ENCODE assay signal across 9 cellular contexts in genomic region chr19:18785179-18786124, GRCh38. TPM values are rescaled to one million over a fixed set of nuclear protein-coding genes. Genes with fewer than 3 reads are reported as not detected.
DNase-seq lines count a peak whose midpoint lies in the region; ATAC-seq and TF ChIP-seq lines count a peak whose summit lies in the region.
"Had no signal": no experiment of that assay in that cellular context is flagged by ENCODE, and none has a peak within 500 bp of the region (broad histone marks: within the 10 kb centered on the region; RNA-seq: fewer than 3 reads in every experiment).

No MANE protein-coding gene starts in this region.

- no peaks in the 10 kb centered on the region for H4K20me1 ChIP-seq in PC-3 (ENCODE audit: low read length)

- no peak overlapping the region for H2AFZ ChIP-seq in PC-3 (ENCODE audit: low read length)

- peak; percentile 69 for ATAC-seq in Right ventricle myocardium inferior
- peak; percentile 60 for ATAC-seq in PC-3
- ATAC-seq in GM21367 (IDR thresholded peaks at IDR 0.05; ENCODE audit: unreplicated experiment), result no peak
- no peak for ATAC-seq in GM21528 (IDR thresholded peaks at IDR 0.05; ENCODE audit: low FRiP score, unreplicated experiment)

- intact Hi-C loops in Right ventricle myocardium inferior (cut with DNase I), result no loop called here
- intact Hi-C loops in cardiac septum (cut with DNase I), result no loop called here
- intact Hi-C loops in PC-3 (cut with micrococcal nuclease), result no loop called here

- H3K9me2 ChIP-seq in PC-3 (replicated peaks; ENCODE audit: low read length), result no peaks in the 10 kb centered on the region

- peak overlapping the region; percentile 51; the same call in 1 of the 2 replicates for H3K4me2 ChIP-seq in PC-3 (ENCODE audit: low read length)

- no peaks in the 10 kb centered on the region for H3F3A ChIP-seq in PC-3 (ENCODE audit: low read length, unreplicated experiment)

- DNase-seq in Right ventricle myocardium inferior (ENCODE audit: missing footprints) (peak; percentile 87), cardiac septum (ENCODE audit: low spot score) (no peak), PC-3 (peak; percentile 66), activated T-helper 1 cell treated with Interleukin-2 at 50 U/mL for 16 hours (ENCODE audit: low read depth) (peak; percentile 30), fibroblast of villous mesenchyme (ENCODE audit: low read depth) (peak; percentile 78), retina (peak; percentile 70)

- no peak overlapping the region for H3K9ac ChIP-seq in PC-3 (ENCODE audit: low read length)

- H3K4me1 ChIP-seq in PC-3 (ENCODE audit: insufficient read depth, low read length), result no peaks in the 10 kb centered on the region

- POLR2A ChIA-PET in PC-3 (lab: Charles Lee; ENCODE audit: unreplicated experiment), result no interaction called here

- no peaks in the 10 kb centered on the region for H3K36me3 ChIP-seq in PC-3 (ENCODE audit: low read depth, low read length)

- CTCF ChIA-PET in PC-3 (lab: Charles Lee), result no interaction called here

- TF ChIP-seq CTCF in PC-3 (conservative IDR thresholded peaks at IDR 0.05; ENCODE audit: low read depth, low read length), result no peak
- TF ChIP-seq CTCF in fibroblast of villous mesenchyme (IDR thresholded peaks at IDR 0.05; ENCODE audit: insufficient read depth, low read depth, low read length), result no peak

- peaks cover 21% of the 10 kb centered on the region for H3K27me3 ChIP-seq in PC-3 (ENCODE audit: low read length)

- H3K27ac ChIP-seq in PC-3 (ENCODE audit: low read length), result no peak overlapping the region
- H3K27ac ChIP-seq: dorsolateral prefrontal cortex had no signal

- BruUV-seq in PC-3 (replicated peaks; lab: Mats Ljungman, UMichigan), result no TSS peak

- no peaks in the 10 kb centered on the region for H3K79me2 ChIP-seq in PC-3 (ENCODE audit: low read length)

- no peaks in the 10 kb centered on the region for H3K9me3 ChIP-seq in PC-3 (ENCODE audit: low read length)

- no peak overlapping the region for H3K4me3 ChIP-seq in PC-3 (ENCODE audit: low read length)
- H3K4me3 ChIP-seq in fibroblast of villous mesenchyme (ENCODE audit: low read depth, low read length), result peak overlapping the region; percentile 43

RNA-seq across cellular contexts. Expression of gene COMP, which starts 5.7 kb away (rescaled TPM):
- total RNA-seq in Right ventricle myocardium inferior, result not detected
- 31.8 TPM for total RNA-seq in cardiac septum
- 0.04 TPM in 1 of 2 replicates, not detected in the other for total RNA-seq in PC-3 (2014; rRNA removed)
- under 0.01 TPM in 1 of 2 replicates, not detected in the other for total RNA-seq in fibroblast of villous mesenchyme

RNA-seq across cellular contexts. Expression of gene UPF1, which starts 46.3 kb away (rescaled TPM):
- total RNA-seq in Right ventricle myocardium inferior (37.0 TPM), cardiac septum (40.2 TPM), PC-3 (2014; rRNA removed) (97.1 and 155 TPM in 2 replicates), fibroblast of villous mesenchyme (49.0 and 51.0 TPM in 2 replicates)

Comparison
In these comparisons a context has a peak if more than half of its experiments do, and no peak if none do; other contexts are left out.
1. RNA of gene COMP, which starts 5.7 kb away (total RNA-seq): 31.8 TPM in cardiac septum (single experiment); not detected in Right ventricle myocardium inferior (single experiment), 0.04 TPM in PC-3 and under 0.01 TPM in fibroblast of villous mesenchyme; every median in the first group is over 10 times any median in the second.
2. ATAC-seq: peak in Right ventricle myocardium inferior (single experiment) and PC-3 (single experiment); none in GM21367 (single experiment) and GM21528 (single experiment).